ENCODE assay signal across 2 cellular contexts in the genomic region with DNA sequence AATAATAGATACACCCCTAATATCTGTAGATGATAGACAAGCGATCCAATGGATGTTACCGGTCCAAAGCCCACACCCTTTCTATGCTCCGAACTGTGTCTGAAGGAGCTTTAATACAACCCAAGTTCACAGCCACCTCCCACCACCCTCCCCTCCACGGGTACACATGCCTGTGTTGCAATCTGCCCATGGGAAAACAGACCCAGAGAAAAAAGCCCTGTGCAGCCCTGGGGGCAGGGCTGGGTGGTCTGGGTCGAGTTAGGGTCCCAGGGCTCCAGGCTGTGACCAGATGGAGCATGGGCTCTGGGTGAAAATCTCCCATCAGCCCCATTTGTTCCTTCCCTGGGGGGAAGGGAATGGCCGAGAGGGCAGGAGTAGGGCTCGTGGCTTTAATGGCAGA.
TF ChIP-seq lines count a peak whose summit lies in the region.

No MANE protein-coding gene starts in this region.

TF ChIP-seq in HepG2, 621 proteins besides CTCF, POLR2A, EP300 and RAD21 (continues in another document):
- TF ChIP-seq, protein P1, sequence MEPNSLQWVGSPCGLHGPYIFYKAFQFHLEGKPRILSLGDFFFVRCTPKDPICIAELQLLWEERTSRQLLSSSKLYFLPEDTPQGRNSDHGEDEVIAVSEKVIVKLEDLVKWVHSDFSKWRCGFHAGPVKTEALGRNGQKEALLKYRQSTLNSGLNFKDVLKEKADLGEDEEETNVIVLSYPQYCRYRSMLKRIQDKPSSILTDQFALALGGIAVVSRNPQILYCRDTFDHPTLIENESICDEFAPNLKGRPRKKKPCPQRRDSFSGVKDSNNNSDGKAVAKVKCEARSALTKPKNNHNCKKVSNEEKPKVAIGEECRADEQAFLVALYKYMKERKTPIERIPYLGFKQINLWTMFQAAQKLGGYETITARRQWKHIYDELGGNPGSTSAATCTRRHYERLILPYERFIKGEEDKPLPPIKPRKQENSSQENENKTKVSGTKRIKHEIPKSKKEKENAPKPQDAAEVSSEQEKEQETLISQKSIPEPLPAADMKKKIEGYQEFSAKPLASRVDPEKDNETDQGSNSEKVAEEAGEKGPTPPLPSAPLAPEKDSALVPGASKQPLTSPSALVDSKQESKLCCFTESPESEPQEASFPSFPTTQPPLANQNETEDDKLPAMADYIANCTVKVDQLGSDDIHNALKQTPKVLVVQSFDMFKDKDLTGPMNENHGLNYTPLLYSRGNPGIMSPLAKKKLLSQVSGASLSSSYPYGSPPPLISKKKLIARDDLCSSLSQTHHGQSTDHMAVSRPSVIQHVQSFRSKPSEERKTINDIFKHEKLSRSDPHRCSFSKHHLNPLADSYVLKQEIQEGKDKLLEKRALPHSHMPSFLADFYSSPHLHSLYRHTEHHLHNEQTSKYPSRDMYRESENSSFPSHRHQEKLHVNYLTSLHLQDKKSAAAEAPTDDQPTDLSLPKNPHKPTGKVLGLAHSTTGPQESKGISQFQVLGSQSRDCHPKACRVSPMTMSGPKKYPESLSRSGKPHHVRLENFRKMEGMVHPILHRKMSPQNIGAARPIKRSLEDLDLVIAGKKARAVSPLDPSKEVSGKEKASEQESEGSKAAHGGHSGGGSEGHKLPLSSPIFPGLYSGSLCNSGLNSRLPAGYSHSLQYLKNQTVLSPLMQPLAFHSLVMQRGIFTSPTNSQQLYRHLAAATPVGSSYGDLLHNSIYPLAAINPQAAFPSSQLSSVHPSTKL (CRISPR knock-in tag; IDR thresholded peaks at IDR 0.05) = peak; percentile 13; the same call in 1 of the 2 replicates
- TF ChIP-seq, protein P2, sequence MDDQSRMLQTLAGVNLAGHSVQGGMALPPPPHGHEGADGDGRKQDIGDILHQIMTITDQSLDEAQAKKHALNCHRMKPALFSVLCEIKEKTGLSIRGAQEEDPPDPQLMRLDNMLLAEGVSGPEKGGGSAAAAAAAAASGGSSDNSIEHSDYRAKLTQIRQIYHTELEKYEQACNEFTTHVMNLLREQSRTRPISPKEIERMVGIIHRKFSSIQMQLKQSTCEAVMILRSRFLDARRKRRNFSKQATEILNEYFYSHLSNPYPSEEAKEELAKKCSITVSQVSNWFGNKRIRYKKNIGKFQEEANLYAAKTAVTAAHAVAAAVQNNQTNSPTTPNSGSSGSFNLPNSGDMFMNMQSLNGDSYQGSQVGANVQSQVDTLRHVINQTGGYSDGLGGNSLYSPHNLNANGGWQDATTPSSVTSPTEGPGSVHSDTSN (CRISPR knock-in tag; IDR thresholded peaks at IDR 0.05; ENCODE audit: borderline replicate concordance) = no peak
- TF ChIP-seq, protein P3, sequence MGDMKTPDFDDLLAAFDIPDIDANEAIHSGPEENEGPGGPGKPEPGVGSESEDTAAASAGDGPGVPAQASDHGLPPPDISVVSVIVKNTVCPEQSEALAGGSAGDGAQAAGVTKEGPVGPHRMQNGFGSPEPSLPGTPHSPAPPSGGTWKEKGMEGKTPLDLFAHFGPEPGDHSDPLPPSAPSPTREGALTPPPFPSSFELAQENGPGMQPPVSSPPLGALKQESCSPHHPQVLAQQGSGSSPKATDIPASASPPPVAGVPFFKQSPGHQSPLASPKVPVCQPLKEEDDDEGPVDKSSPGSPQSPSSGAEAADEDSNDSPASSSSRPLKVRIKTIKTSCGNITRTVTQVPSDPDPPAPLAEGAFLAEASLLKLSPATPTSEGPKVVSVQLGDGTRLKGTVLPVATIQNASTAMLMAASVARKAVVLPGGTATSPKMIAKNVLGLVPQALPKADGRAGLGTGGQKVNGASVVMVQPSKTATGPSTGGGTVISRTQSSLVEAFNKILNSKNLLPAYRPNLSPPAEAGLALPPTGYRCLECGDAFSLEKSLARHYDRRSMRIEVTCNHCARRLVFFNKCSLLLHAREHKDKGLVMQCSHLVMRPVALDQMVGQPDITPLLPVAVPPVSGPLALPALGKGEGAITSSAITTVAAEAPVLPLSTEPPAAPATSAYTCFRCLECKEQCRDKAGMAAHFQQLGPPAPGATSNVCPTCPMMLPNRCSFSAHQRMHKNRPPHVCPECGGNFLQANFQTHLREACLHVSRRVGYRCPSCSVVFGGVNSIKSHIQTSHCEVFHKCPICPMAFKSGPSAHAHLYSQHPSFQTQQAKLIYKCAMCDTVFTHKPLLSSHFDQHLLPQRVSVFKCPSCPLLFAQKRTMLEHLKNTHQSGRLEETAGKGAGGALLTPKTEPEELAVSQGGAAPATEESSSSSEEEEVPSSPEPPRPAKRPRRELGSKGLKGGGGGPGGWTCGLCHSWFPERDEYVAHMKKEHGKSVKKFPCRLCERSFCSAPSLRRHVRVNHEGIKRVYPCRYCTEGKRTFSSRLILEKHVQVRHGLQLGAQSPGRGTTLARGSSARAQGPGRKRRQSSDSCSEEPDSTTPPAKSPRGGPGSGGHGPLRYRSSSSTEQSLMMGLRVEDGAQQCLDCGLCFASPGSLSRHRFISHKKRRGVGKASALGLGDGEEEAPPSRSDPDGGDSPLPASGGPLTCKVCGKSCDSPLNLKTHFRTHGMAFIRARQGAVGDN (CRISPR knock-in tag; IDR thresholded peaks at IDR 0.05) = no peak
- TF ChIP-seq, protein P4, sequence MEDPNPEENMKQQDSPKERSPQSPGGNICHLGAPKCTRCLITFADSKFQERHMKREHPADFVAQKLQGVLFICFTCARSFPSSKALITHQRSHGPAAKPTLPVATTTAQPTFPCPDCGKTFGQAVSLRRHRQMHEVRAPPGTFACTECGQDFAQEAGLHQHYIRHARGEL (CRISPR knock-in tag; IDR thresholded peaks at IDR 0.05) = no peak
- no peak for TF ChIP-seq JUNB (CRISPR knock-in tag; IDR thresholded peaks at IDR 0.05; ENCODE audit: borderline replicate concordance)

TF ChIP-seq in H1, 55 proteins besides CTCF, POLR2A, EP300 and RAD21:
- TF ChIP-seq TAF7 (optimal IDR thresholded peaks at IDR 0.05; ENCODE audit: borderline replicate concordance, low read depth, low read length) = no peak
- TF ChIP-seq NANOG (IDR thresholded peaks at IDR 0.05; ENCODE audit: insufficient read depth, low read depth, low read length, poor library complexity, severe bottlenecking) = no peak
- TF ChIP-seq RNF2 (IDR thresholded peaks at IDR 0.05; ENCODE audit: borderline replicate concordance, low read depth, low read length, missing control alignments, poor library complexity, severe bottlenecking) = no peak
- no peak for TF ChIP-seq RXRA (IDR thresholded peaks at IDR 0.05; ENCODE audit: insufficient read depth, low read depth, low read length)
- TF ChIP-seq HDAC2 (IDR thresholded peaks at IDR 0.05; ENCODE audit: borderline replicate concordance in 1 of 2, low read depth in 2 of 2, low read length in 2 of 2) = no peak
- TF ChIP-seq ASH2L (IDR thresholded peaks at IDR 0.05; ENCODE audit: low read length) = no peak
- TF ChIP-seq CREB1 (IDR thresholded peaks at IDR 0.05) = no peak
- no peak for TF ChIP-seq MAFK (IDR thresholded peaks at IDR 0.05; ENCODE audit: low read depth, low read length)
- no peak for TF ChIP-seq POLR2AphosphoS5 (IDR thresholded peaks at IDR 0.05; ENCODE audit: low read depth, low read length)
- TF ChIP-seq JUN (IDR thresholded peaks at IDR 0.05; ENCODE audit: low read depth, low read length) = no peak
- no peak for TF ChIP-seq KDM4A (IDR thresholded peaks at IDR 0.05; ENCODE audit: low read depth, low read length, severe bottlenecking)
- no peak for TF ChIP-seq HDAC6 (IDR thresholded peaks at IDR 0.05; ENCODE audit: low read depth, low read length)
- TF ChIP-seq SP1 (IDR thresholded peaks at IDR 0.05; ENCODE audit: low read depth, low read length) = no peak
- no peak for TF ChIP-seq TEAD4 (IDR thresholded peaks at IDR 0.05; ENCODE audit: low read depth, low read length)
- TF ChIP-seq RFX5 (IDR thresholded peaks at IDR 0.05; ENCODE audit: borderline replicate concordance, low read depth, low read length) = no peak
- TF ChIP-seq POU5F1 (IDR thresholded peaks at IDR 0.05; ENCODE audit: low read depth, low read length) = no peak
